1 cellular context compared by ENCODE assay signal in the genomic region with DNA sequence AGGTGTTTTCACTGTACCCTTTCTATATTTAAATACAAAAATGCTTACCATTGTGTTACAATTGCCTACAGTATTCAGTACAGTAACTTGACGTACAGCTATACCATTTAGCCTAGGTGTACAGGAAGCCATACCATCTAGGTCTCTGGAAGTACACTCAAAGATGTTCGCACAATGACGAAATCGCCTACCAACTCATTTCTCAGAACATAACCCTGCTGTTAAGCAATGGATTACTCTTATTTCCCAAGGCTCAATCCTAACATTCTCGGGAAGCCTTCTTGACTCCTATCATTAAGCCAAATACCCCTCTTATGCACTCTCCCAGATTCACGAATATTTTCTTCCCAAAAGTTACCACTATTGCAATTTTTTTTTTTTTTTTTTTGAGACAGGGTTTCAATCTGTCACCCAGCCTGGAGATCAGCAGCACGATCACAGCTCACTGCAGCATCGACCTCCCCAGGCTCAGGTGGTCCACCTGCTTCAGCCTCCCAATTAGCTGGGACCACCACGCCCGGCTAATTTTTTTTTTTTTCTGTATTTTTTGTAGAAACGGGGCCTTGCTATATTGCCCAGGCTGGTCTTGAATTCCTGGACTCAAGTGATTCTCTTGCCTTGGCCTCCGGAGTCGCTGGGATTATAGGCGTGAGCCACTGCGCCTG.
TF ChIP-seq lines count a peak whose summit lies in the region.

No MANE protein-coding gene starts in this region.

TF ChIP-seq in WTC11, 78 proteins besides CTCF, POLR2A, EP300 and RAD21 (continued from another document):
- TF ChIP-seq, protein P1, sequence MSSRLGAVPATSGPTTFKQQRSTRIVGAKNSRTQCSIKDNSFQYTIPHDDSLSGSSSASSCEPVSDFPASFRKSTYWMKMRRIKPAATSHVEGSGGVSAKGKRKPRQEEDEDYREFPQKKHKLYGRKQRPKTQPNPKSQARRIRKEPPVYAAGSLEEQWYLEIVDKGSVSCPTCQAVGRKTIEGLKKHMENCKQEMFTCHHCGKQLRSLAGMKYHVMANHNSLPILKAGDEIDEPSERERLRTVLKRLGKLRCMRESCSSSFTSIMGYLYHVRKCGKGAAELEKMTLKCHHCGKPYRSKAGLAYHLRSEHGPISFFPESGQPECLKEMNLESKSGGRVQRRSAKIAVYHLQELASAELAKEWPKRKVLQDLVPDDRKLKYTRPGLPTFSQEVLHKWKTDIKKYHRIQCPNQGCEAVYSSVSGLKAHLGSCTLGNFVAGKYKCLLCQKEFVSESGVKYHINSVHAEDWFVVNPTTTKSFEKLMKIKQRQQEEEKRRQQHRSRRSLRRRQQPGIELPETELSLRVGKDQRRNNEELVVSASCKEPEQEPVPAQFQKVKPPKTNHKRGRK (CRISPR knock-in tag; IDR thresholded peaks at IDR 0.05; ENCODE audit: borderline replicate concordance): no peak
- TF ChIP-seq, protein P2, sequence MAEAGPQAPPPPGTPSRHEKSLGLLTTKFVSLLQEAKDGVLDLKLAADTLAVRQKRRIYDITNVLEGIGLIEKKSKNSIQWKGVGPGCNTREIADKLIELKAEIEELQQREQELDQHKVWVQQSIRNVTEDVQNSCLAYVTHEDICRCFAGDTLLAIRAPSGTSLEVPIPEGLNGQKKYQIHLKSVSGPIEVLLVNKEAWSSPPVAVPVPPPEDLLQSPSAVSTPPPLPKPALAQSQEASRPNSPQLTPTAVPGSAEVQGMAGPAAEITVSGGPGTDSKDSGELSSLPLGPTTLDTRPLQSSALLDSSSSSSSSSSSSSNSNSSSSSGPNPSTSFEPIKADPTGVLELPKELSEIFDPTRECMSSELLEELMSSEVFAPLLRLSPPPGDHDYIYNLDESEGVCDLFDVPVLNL (CRISPR knock-in tag; IDR thresholded peaks at IDR 0.05; ENCODE audit: borderline replicate concordance, low read depth): no peak
- TF ChIP-seq NR2C2 (CRISPR knock-in tag; IDR thresholded peaks at IDR 0.05): no peak
- TF ChIP-seq, protein P3, sequence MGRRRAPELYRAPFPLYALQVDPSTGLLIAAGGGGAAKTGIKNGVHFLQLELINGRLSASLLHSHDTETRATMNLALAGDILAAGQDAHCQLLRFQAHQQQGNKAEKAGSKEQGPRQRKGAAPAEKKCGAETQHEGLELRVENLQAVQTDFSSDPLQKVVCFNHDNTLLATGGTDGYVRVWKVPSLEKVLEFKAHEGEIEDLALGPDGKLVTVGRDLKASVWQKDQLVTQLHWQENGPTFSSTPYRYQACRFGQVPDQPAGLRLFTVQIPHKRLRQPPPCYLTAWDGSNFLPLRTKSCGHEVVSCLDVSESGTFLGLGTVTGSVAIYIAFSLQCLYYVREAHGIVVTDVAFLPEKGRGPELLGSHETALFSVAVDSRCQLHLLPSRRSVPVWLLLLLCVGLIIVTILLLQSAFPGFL (CRISPR knock-in tag; IDR thresholded peaks at IDR 0.05; ENCODE audit: borderline replicate concordance): no peak
- TF ChIP-seq, protein P4, sequence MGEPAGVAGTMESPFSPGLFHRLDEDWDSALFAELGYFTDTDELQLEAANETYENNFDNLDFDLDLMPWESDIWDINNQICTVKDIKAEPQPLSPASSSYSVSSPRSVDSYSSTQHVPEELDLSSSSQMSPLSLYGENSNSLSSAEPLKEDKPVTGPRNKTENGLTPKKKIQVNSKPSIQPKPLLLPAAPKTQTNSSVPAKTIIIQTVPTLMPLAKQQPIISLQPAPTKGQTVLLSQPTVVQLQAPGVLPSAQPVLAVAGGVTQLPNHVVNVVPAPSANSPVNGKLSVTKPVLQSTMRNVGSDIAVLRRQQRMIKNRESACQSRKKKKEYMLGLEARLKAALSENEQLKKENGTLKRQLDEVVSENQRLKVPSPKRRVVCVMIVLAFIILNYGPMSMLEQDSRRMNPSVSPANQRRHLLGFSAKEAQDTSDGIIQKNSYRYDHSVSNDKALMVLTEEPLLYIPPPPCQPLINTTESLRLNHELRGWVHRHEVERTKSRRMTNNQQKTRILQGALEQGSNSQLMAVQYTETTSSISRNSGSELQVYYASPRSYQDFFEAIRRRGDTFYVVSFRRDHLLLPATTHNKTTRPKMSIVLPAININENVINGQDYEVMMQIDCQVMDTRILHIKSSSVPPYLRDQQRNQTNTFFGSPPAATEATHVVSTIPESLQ (CRISPR knock-in tag; IDR thresholded peaks at IDR 0.05): no peak
- TF ChIP-seq GTF2I (CRISPR knock-in tag; conservative IDR thresholded peaks at IDR 0.05): no peak
- TF ChIP-seq ZNF396 (CRISPR knock-in tag; IDR thresholded peaks at IDR 0.05; ENCODE audit: borderline replicate concordance): no peak
TF ChIP-seq in WTC11: peak in this region for 0.
